8 cellular contexts compared by ENCODE assay signal in the genomic region with DNA sequence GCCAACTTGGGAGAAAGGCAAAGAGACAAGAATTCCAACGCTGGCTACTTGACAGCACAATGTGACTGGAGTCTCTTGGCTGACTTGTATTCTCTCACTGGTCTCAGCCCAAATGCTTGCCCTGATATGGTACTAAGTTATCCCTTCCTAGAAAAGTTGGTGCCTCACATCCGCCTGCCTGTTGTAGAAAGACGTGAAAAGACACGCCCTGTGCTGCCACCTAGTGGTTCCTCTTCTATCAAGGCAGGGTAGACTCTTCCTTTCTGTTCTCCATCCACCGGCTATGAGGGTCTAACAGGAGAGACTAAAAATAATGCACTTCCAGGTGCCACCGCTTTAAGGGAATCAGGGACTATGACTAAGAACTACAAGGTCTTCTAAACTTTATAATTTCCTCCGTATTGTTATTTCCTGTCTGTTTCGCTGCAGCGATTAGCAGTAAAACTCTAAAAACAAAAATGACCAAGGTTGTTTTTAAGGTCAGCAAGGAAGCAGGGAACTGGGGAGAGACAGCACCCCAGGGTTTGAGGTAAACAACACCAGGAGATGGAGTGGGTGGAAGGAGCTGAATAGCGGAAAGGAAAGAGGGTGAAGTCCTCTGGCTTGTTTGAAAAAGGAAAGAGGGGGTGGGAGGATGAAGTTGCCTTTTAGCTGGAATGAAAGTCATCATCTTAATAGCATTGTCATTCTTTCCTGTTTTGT.
A peak's percentile ranks its signal among the peaks of the same experiment; 100 is the strongest.
DNase-seq lines count a peak whose midpoint lies in the region; ATAC-seq and TF ChIP-seq lines count a peak whose summit lies in the region.

No MANE protein-coding gene starts in this region.

- no peak overlapping the region for H3K4me3 ChIP-seq in kidney epithelial cell (ENCODE audit: low read depth, low read length)

- no peaks in the 10 kb centered on the region for H3K36me3 ChIP-seq in kidney epithelial cell (ENCODE audit: control insufficient read depth, insufficient read depth, low read length)

- peak; percentile 89 for DNase-seq in GM03348 (ENCODE audit: low spot score)
- peak; percentile 77 for DNase-seq in NCI-H446 treated with DMSO at 0.1 percent for 48 hours (lab: John Stamatoyannopoulos, UW)
- DNase-seq in activated CD4-positive, CD25-positive, alpha-beta regulatory T cell treated with anti-CD3 and anti-CD28 coated beads, Interleukin-2, amount 50 U/mL, for 16 hours (ENCODE audit: low read depth, low spot score) = peak; percentile 77
- DNase-seq in central memory CD4-positive, alpha-beta T cell = peak; percentile 76
- DNase-seq in kidney epithelial cell (ENCODE audit: low read depth) = no peak
- DNase-seq in stimulated activated CD4-positive, alpha-beta T cell treated with anti-CD3 and anti-CD28 coated beads, Interleukin-1b, Interleukin-23, amount 100 ng/mL, for 24 hours (ENCODE audit: low read depth in 4 of 4, low spot score in 1 of 4) = peak; percentile 80 to 89 (median 84)

- ATAC-seq in HG03139 (IDR thresholded peaks at IDR 0.05; ENCODE audit: unreplicated experiment) = peak; percentile 70
- no peak for ATAC-seq in GM21717 (IDR thresholded peaks at IDR 0.05; ENCODE audit: unreplicated experiment)

- TF ChIP-seq CTCF in kidney epithelial cell (IDR thresholded peaks at IDR 0.05; ENCODE audit: insufficient read depth, low read length, poor library complexity, severe bottlenecking) = peak; percentile 70

- H3K27me3 ChIP-seq in kidney epithelial cell (ENCODE audit: control insufficient read depth, insufficient read depth, low read length) = no peaks in the 10 kb centered on the region
